In genomic region chr11:121497176-121497995, GRCh38 we compare ENCODE assay signal across 25 cellular contexts. TPM values are rescaled to one million over a fixed set of nuclear protein-coding genes. Genes with fewer than 3 reads are reported as not detected.
DNase-seq lines count a peak whose midpoint lies in the region; ATAC-seq and TF ChIP-seq lines count a peak whose summit lies in the region.
"Had no signal": no experiment of that assay in that cellular context is flagged by ENCODE, and none has a peak within 500 bp of the region (broad histone marks: within the 10 kb centered on the region; RNA-seq: fewer than 3 reads in every experiment).

No MANE protein-coding gene starts in this region.

- no peak for DNase-seq in activated naive CD8-positive, alpha-beta T cell treated with anti-CD3 and anti-CD28 coated beads, Interleukin-2, amount 50 U/mL, for 24 hours
- DNase-seq in OCI-LY7 (ENCODE audit: low spot score): no peak
- no peak for DNase-seq in immature natural killer cell
- DNase-seq in upper lobe of right lung: no peak
- no peak for DNase-seq in NCI-H2171 (lab: John Stamatoyannopoulos, UW)
- no peak for DNase-seq in NCI-H226
- no peak for DNase-seq in dorsolateral prefrontal cortex
- DNase-seq: activated B cell treated with CpG ODN at 0.5 μM for 24 hours; C1 segment of cervical spinal cord; DND-41; foreskin fibroblast; hypothalamus; KG1; mesenchymal stem cell; MV-4-11; NCI-H187 treated with DMSO at 0.1 percent for 48 hours; NCI-H526; OCI-M1; SHP77; stimulated activated CD8-positive, alpha-beta memory T cell treated with anti-CD3 and anti-CD28 coated beads, Interleukin-4, amount 100 ng/mL, for 48 hours; T-helper 2 cell had no signal

- TF ChIP-seq CTCF in OCI-LY7 (conservative IDR thresholded peaks at IDR 0.05; ENCODE audit: low read length) (no peak), upper lobe of right lung (IDR thresholded peaks at IDR 0.05) (no peak), dorsolateral prefrontal cortex (IDR thresholded peaks at IDR 0.05 in 54 of 56, conservative IDR thresholded peaks at IDR 0.05 in 2 of 56; ENCODE audit: low read depth in 1 of 56, partially characterized antibody in 56 of 56) (no peak)

- H3K4me1 ChIP-seq in OCI-LY7 (ENCODE audit: insufficient read depth, low read length, poor library complexity, severe bottlenecking): peaks cover 52% of the 10 kb centered on the region
- H3K4me1 ChIP-seq in upper lobe of right lung: peaks cover 10% of the 10 kb centered on the region
- H3K4me1 ChIP-seq: breast epithelium had no signal

- POLR2A ChIA-PET in OCI-LY7 (lab: Charles Lee): interaction anchor here (0.6 to 0.7 kb wide), 2 partner anchors 68 to 204 kb away, joined by 3 to 5 read pairs; no protein-coding TSS in a partner anchor

- no peaks in the 10 kb centered on the region for H3K9me3 Mint-ChIP-seq in activated naive CD8-positive, alpha-beta T cell (ENCODE audit: low read depth)
- H3K9me3 Mint-ChIP-seq in activated naive CD8-positive, alpha-beta T cell treated with anti-CD3 and anti-CD28 coated beads, Interleukin-2, amount 50 U/mL, for 24 hours: peaks cover 5% of the 10 kb centered on the region
- peaks cover 0 to 2% (median 0%) of the 10 kb centered on the region in 6 donors for H3K9me3 Mint-ChIP-seq in immature natural killer cell

- H4K20me1 ChIP-seq in OCI-LY7 (ENCODE audit: insufficient read depth, low read length): peaks cover 9% of the 10 kb centered on the region; the same call in 1 of the 2 replicates

- H3K79me2 ChIP-seq in OCI-LY7 (ENCODE audit: insufficient read depth, low read depth, low read length): peaks cover 86% of the 10 kb centered on the region

- H3K27ac ChIP-seq in OCI-LY7 (ENCODE audit: low read depth, low read length, poor library complexity, severe bottlenecking) (peak overlapping the region; percentile 35), upper lobe of right lung (no peak overlapping the region), dorsolateral prefrontal cortex (peak overlapping the region in 22 of 59 donors; percentile 0 to 61 (median 41))
- H3K27ac ChIP-seq: breast epithelium, epithelial cell of prostate had no signal

- intact Hi-C loops in OCI-LY7 (cut with micrococcal nuclease; ENCODE audit: unreplicated experiment) (no loop called here), upper lobe of right lung (cut with DNase I) (no loop called here), dorsolateral prefrontal cortex (cut with DNase I) (no loop called here)

- H3K27me3 Mint-ChIP-seq in activated naive CD8-positive, alpha-beta T cell: no peaks in the 10 kb centered on the region
- H3K27me3 Mint-ChIP-seq in activated naive CD8-positive, alpha-beta T cell treated with anti-CD3 and anti-CD28 coated beads, Interleukin-2, amount 50 U/mL, for 24 hours: no peaks in the 10 kb centered on the region
- peaks cover 0 to 5% (median 2%) of the 10 kb centered on the region in 3 donors for H3K27me3 Mint-ChIP-seq in immature natural killer cell (ENCODE audit: low read depth in 3 of 3)
- H3K27me3 Mint-ChIP-seq: activated B cell treated with CpG ODN at 0.5 μM for 24 hours had no signal

- no TSS peak for BruUV-seq in OCI-LY7 (replicated peaks; lab: Mats Ljungman, UMichigan)

- no peak for ATAC-seq in activated naive CD8-positive, alpha-beta T cell treated with anti-CD3 and anti-CD28 coated beads, Interleukin-2, amount 50 U/mL, for 24 hours
- ATAC-seq in upper lobe of right lung: peak; percentile 70

- no peak overlapping the region for H3K4me3 Mint-ChIP-seq in activated naive CD8-positive, alpha-beta T cell
- no peak overlapping the region for H3K4me3 Mint-ChIP-seq in activated naive CD8-positive, alpha-beta T cell treated with anti-CD3 and anti-CD28 coated beads, Interleukin-2, amount 50 U/mL, for 24 hours
- H3K4me3 Mint-ChIP-seq in immature natural killer cell: no peak overlapping the region
- H3K4me3 Mint-ChIP-seq: activated B cell treated with CpG ODN at 0.5 μM for 24 hours; dendritic cell treated with granulocyte-macrophage colony-stimulating factor and Interleukin-4, amounts not matched to agents 40 ng/mL and 50 ng/mL, for 4 days had no signal

- no peaks in the 10 kb centered on the region for H3K9me2 ChIP-seq in OCI-LY7 (ENCODE audit: insufficient read depth, low read length)

- H3K27ac Mint-ChIP-seq in activated naive CD8-positive, alpha-beta T cell: peak overlapping the region; percentile 83
- H3K27ac Mint-ChIP-seq in activated naive CD8-positive, alpha-beta T cell treated with anti-CD3 and anti-CD28 coated beads, Interleukin-2, amount 50 U/mL, for 24 hours: no peak overlapping the region
- H3K27ac Mint-ChIP-seq in immature natural killer cell: peak overlapping the region; percentile 71 to 95 (median 78)
- H3K27ac Mint-ChIP-seq: activated B cell treated with CpG ODN at 0.5 μM for 24 hours; dendritic cell treated with granulocyte-macrophage colony-stimulating factor and Interleukin-4, amounts not matched to agents 40 ng/mL and 50 ng/mL, for 4 days had no signal

- H3K4me3 ChIP-seq in OCI-LY7 (ENCODE audit: low read depth, low read length, poor library complexity, severe bottlenecking): no peak overlapping the region
- H3K4me3 ChIP-seq in upper lobe of right lung: no peak overlapping the region
- H3K4me3 ChIP-seq in dorsolateral prefrontal cortex: no peak overlapping the region
- H3K4me3 ChIP-seq: breast epithelium had no signal

- H2AFZ ChIP-seq in OCI-LY7 (ENCODE audit: low read length): no peak overlapping the region

- H3K36me3 ChIP-seq in OCI-LY7 (ENCODE audit: insufficient read depth, low read length) (peaks cover 99% of the 10 kb centered on the region), upper lobe of right lung (peaks cover 4% of the 10 kb centered on the region)
- H3K36me3 ChIP-seq: breast epithelium had no signal

- H3K36me3 Mint-ChIP-seq in activated naive CD8-positive, alpha-beta T cell: peaks cover 37% of the 10 kb centered on the region
- H3K36me3 Mint-ChIP-seq in activated naive CD8-positive, alpha-beta T cell treated with anti-CD3 and anti-CD28 coated beads, Interleukin-2, amount 50 U/mL, for 24 hours (ENCODE audit: low read depth): peaks cover 44% of the 10 kb centered on the region
- H3K36me3 Mint-ChIP-seq in immature natural killer cell: peaks cover 50 to 73% (median 55%) of the 10 kb centered on the region in 3 donors

- H3K4me2 ChIP-seq in OCI-LY7 (ENCODE audit: low read length): no peak overlapping the region

- H3K9me3 ChIP-seq in OCI-LY7 (ENCODE audit: low read length) (peaks cover 4% of the 10 kb centered on the region; the same call in 1 of the 2 replicates), upper lobe of right lung (no peaks in the 10 kb centered on the region)
- H3K9me3 ChIP-seq: breast epithelium had no signal

- CTCF ChIA-PET in OCI-LY7 (lab: Charles Lee; ENCODE audit: unreplicated experiment): no interaction called here

- peaks cover 75% of the 10 kb centered on the region for H3K4me1 Mint-ChIP-seq in activated naive CD8-positive, alpha-beta T cell (ENCODE audit: low read depth)
- H3K4me1 Mint-ChIP-seq in activated naive CD8-positive, alpha-beta T cell treated with anti-CD3 and anti-CD28 coated beads, Interleukin-2, amount 50 U/mL, for 24 hours: peaks cover 68% of the 10 kb centered on the region
- H3K4me1 Mint-ChIP-seq in immature natural killer cell: peaks cover 68 to 84% of the 10 kb centered on the region in 2 donors

- H3K27me3 ChIP-seq in upper lobe of right lung (no peaks in the 10 kb centered on the region), dorsolateral prefrontal cortex (no peaks in the 10 kb centered on the region)
- H3K27me3 ChIP-seq: breast epithelium had no signal

RNA-seq across cellular contexts. Expression of gene SORL1, which starts 45.3 kb away (rescaled TPM):
- total RNA-seq in OCI-LY7 (2014; rRNA removed; shearing (Covaris generic)): 219 and 228 TPM in 2 replicates
- 400 and 411 TPM in 2 replicates for total RNA-seq in OCI-LY7 (2022)
- polyA plus RNA-seq in immature natural killer cell: 100 to 1,000 TPM; 125 to 281 (median 189) TPM
- 48.3 TPM for total RNA-seq in upper lobe of right lung
- total RNA-seq in dorsolateral prefrontal cortex: 100 to 1,000 TPM; 181 to 321 (median 250) TPM
